In genomic region chr9:108934323-108934885, GRCh38 we compare ENCODE assay signal across 8 cellular contexts. TPM values are rescaled to one million over a fixed set of nuclear protein-coding genes. Genes with fewer than 3 reads are reported as not detected.
A peak's percentile ranks its signal among the peaks of the same experiment; 100 is the strongest.
DNase-seq lines count a peak whose midpoint lies in the region; ATAC-seq and TF ChIP-seq lines count a peak whose summit lies in the region.

Gene ABITRAM, plus strand, starts transcription at chr9:108934400. Its CDS starts 87 bp downstream, at chr9:108934487.

- H3K27me3 Mint-ChIP-seq in neural progenitor cell (ENCODE audit: insufficient read depth, low read depth): no peaks in the 10 kb centered on the region

- H3K4me1 ChIP-seq in KMS-11 (ENCODE audit: low read depth, poor library complexity, severe bottlenecking): peaks cover 20% of the 10 kb centered on the region
- peaks cover 16% of the 10 kb centered on the region for H3K4me1 ChIP-seq in foreskin keratinocyte
- peaks cover 15% of the 10 kb centered on the region for H3K4me1 ChIP-seq in neural progenitor cell
- peaks cover 18% of the 10 kb centered on the region for H3K4me1 ChIP-seq in stomach smooth muscle (ENCODE audit: control insufficient read depth, insufficient read depth, low read length)

- H3K27ac ChIP-seq in KMS-11: peak within 1 kb of the TSS; percentile 68
- peak within 1 kb of the TSS; percentile 88 for H3K27ac ChIP-seq in RWPE1
- peak within 1 kb of the TSS; percentile 34 for H3K27ac ChIP-seq in foreskin keratinocyte
- H3K27ac ChIP-seq in neural progenitor cell: peak within 1 kb of the TSS; percentile 95
- H3K27ac ChIP-seq in stomach smooth muscle (ENCODE audit: low read length): peak within 1 kb of the TSS; percentile 80

- peaks cover 22% of the 10 kb centered on the region for H3K4me1 Mint-ChIP-seq in neural progenitor cell

- ATAC-seq in GM21737 (IDR thresholded peaks at IDR 0.05; ENCODE audit: unreplicated experiment) (peak; percentile 80), foreskin keratinocyte (peak; percentile 76)

- H3K9me3 ChIP-seq in neural progenitor cell (ENCODE audit: low read depth) (no peaks in the 10 kb centered on the region), stomach smooth muscle (ENCODE audit: control insufficient read depth in 2 of 2, low read length in 2 of 2) (no peaks in the 10 kb centered on the region)

- peak; percentile 66 for DNase-seq in DMS79 treated with DMSO at 0.1 percent for 48 hours (lab: John Stamatoyannopoulos, UW)
- peak; percentile 97 for DNase-seq in RWPE1 (ENCODE audit: low spot score)
- peak; percentile 62 for DNase-seq in activated gamma-delta T cell treated with anti-CD3 and anti-CD28 coated beads, Interleukin-2, amount 50 U/mL, for 16 hours (ENCODE audit: low read depth)
- peak; percentile 54 to 75 for DNase-seq in foreskin keratinocyte
- peak; percentile 96 for DNase-seq in neural progenitor cell (ENCODE audit: low spot score)

- H3K9ac ChIP-seq in KMS-11: peak within 1 kb of the TSS; percentile 66
- H3K9ac ChIP-seq in neural progenitor cell: peak within 1 kb of the TSS; percentile 88
- peak within 1 kb of the TSS; percentile 81 to 88 for H3K9ac ChIP-seq in stomach smooth muscle (ENCODE audit: low read length in 2 of 2)

- no peaks in the 10 kb centered on the region for H3K27me3 ChIP-seq in KMS-11 (ENCODE audit: insufficient read depth, low read depth)
- H3K27me3 ChIP-seq in foreskin keratinocyte: no peaks in the 10 kb centered on the region
- H3K27me3 ChIP-seq in neural progenitor cell: no peaks in the 10 kb centered on the region
- H3K27me3 ChIP-seq in stomach smooth muscle (ENCODE audit: control insufficient read depth in 1 of 2, insufficient read depth in 2 of 2, low read length in 2 of 2): no peaks in the 10 kb centered on the region

- no peaks in the 10 kb centered on the region for H3K36me3 ChIP-seq in KMS-11 (ENCODE audit: insufficient read depth)
- no peaks in the 10 kb centered on the region for H3K36me3 ChIP-seq in neural progenitor cell
- peaks cover 0 to 1% of the 10 kb centered on the region in 2 donors for H3K36me3 ChIP-seq in stomach smooth muscle (ENCODE audit: control insufficient read depth in 2 of 2, insufficient read depth in 2 of 2, low read length in 2 of 2)

- H2AFZ ChIP-seq in KMS-11 (ENCODE audit: low read depth) (peak within 1 kb of the TSS; percentile 98), neural progenitor cell (replicated peaks) (peak within 1 kb of the TSS; percentile 99)

- CTCF ChIA-PET in RWPE1 (lab: Yijun Ruan, JAX): no interaction called here

- no peaks in the 10 kb centered on the region for H4K20me1 ChIP-seq in KMS-11 (ENCODE audit: insufficient read depth)
- no peaks in the 10 kb centered on the region for H4K20me1 ChIP-seq in neural progenitor cell (ENCODE audit: low read depth)

- peaks cover 21% of the 10 kb centered on the region for H3F3A ChIP-seq in neural progenitor cell (ENCODE audit: low read depth)

- H3K79me2 ChIP-seq in KMS-11 (ENCODE audit: insufficient read depth, low read depth) (peaks cover 35% of the 10 kb centered on the region; the same call in 1 of the 2 replicates), neural progenitor cell (ENCODE audit: low read depth) (peaks cover 42% of the 10 kb centered on the region)

- peak within 1 kb of the TSS; percentile 97 for H3K27ac Mint-ChIP-seq in neural progenitor cell

- POLR2A ChIA-PET in RWPE1 (lab: Yijun Ruan, JAX; ENCODE audit: low non-redundant PET): no interaction called here

- H3K9me3 Mint-ChIP-seq in neural progenitor cell: no peaks in the 10 kb centered on the region

- TF ChIP-seq CTCF in KMS-11 (conservative IDR thresholded peaks at IDR 0.05; ENCODE audit: low read depth, low read length) (no peak), RWPE1 (conservative IDR thresholded peaks at IDR 0.05; ENCODE audit: low read depth) (no peak), foreskin keratinocyte (conservative IDR thresholded peaks at IDR 0.05) (no peak), neural progenitor cell (IDR thresholded peaks at IDR 0.05) (no peak)

- peaks cover 3% of the 10 kb centered on the region for H3K36me3 Mint-ChIP-seq in neural progenitor cell

- peak within 1 kb of the TSS; percentile 98 for H3K4me3 Mint-ChIP-seq in neural progenitor cell

- H3K4me2 ChIP-seq in KMS-11 (peak within 1 kb of the TSS; percentile 95), neural progenitor cell (peak within 1 kb of the TSS; percentile 88)

- H3K4me3 ChIP-seq in KMS-11 (IDR thresholded peaks at IDR 0.05; ENCODE audit: insufficient read depth, low read depth, low read length) (no peak within 1 kb of the TSS), neural progenitor cell (peak within 1 kb of the TSS; percentile 97), stomach smooth muscle (ENCODE audit: low read length in 2 of 2) (peak within 1 kb of the TSS; percentile 93 to 96)

RNA-seq across cellular contexts. Expression of gene ABITRAM, which starts in this region (rescaled TPM):
- total RNA-seq in foreskin keratinocyte (11.6 and 11.8 TPM in 2 replicates), neural progenitor cell (ENCODE audit: low replicate concordance) (13.1 and 20.4 TPM in 2 replicates)
- 9.8 and 10.2 TPM in 2 replicates for polyA plus RNA-seq in foreskin keratinocyte

Comparison
In these comparisons a context has a peak if more than half of its experiments do, and no peak if none do; other contexts are left out.
1. H3K27ac ChIP-seq: peak in every context shown above with its lines; median percentile 95 in neural progenitor cell; 88 in RWPE1; 80 in stomach smooth muscle; 68 in KMS-11; 34 in foreskin keratinocyte.